ENCODE assay signal across 12 cellular contexts in genomic region chr11:111408789-111409727, GRCh38. TPM values are rescaled to one million over a fixed set of nuclear protein-coding genes. Genes with fewer than 3 reads are reported as not detected.
A peak's percentile ranks its signal among the peaks of the same experiment; 100 is the strongest.
DNase-seq lines count a peak whose midpoint lies in the region; ATAC-seq and TF ChIP-seq lines count a peak whose summit lies in the region.
"Had no signal": no experiment of that assay in that cellular context is flagged by ENCODE, and none has a peak within 500 bp of the region (broad histone marks: within the 10 kb centered on the region; RNA-seq: fewer than 3 reads in every experiment).

No MANE protein-coding gene starts in this region.

- no peak for TF ChIP-seq CTCF in HFF-Myc (IDR thresholded peaks at IDR 0.05; ENCODE audit: low read depth, low read length, missing control alignments)
- TF ChIP-seq CTCF in fibroblast of lung (conservative IDR thresholded peaks at IDR 0.05 in 1 of 2, IDR thresholded peaks at IDR 0.05 in 1 of 2; ENCODE audit: low read depth in 1 of 2, low read length in 2 of 2) = no peak
- TF ChIP-seq CTCF in upper lobe of left lung (IDR thresholded peaks at IDR 0.05) = no peak
- no peak for TF ChIP-seq CTCF in H9 (conservative IDR thresholded peaks at IDR 0.05)

- H3K4me2 ChIP-seq in fibroblast of lung (ENCODE audit: extremely low read depth, insufficient read depth, low read length) = no peak overlapping the region
- H3K4me2 ChIP-seq in H9 (ENCODE audit: insufficient read depth, insufficient read length, low read length) = no peak overlapping the region

- no peaks in the 10 kb centered on the region for H3K27me3 Mint-ChIP-seq in H9 (ENCODE audit: low read depth)

- WGBS in upper lobe of left lung, 2 donors = 71 to 76% methylated on average over 6 of the region's 6 CpGs
- no CpG with 5 or more reads among the region's 6 CpGs for WGBS in H9 (ENCODE audit: extremely low coverage, insufficient read length, low lambda C conversion rate)

- no peaks in the 10 kb centered on the region for H3K79me2 ChIP-seq in fibroblast of lung (ENCODE audit: control insufficient read depth, insufficient read depth, low read length)
- H3K79me2 ChIP-seq in H9 (ENCODE audit: insufficient read depth, low read length) = no peaks in the 10 kb centered on the region

- H3K9ac ChIP-seq in fibroblast of lung (ENCODE audit: insufficient read depth, low read length) = no peak overlapping the region
- no peak overlapping the region for H3K9ac ChIP-seq in H9 (ENCODE audit: extremely low read depth, insufficient read length, low read length)

- no peak overlapping the region for H3K4me3 Mint-ChIP-seq in H9

- H3K27me3 ChIP-seq in fibroblast of lung (ENCODE audit: control insufficient read depth, insufficient read depth, low read length) = peaks cover 10% of the 10 kb centered on the region
- H3K27me3 ChIP-seq in upper lobe of left lung = no peaks in the 10 kb centered on the region
- H3K27me3 ChIP-seq in H9 (ENCODE audit: insufficient read depth, low read length) = no peaks in the 10 kb centered on the region
- H3K27me3 ChIP-seq: cardiac muscle cell had no signal

- no peak overlapping the region for H2BK120ac ChIP-seq in H9 (ENCODE audit: low read depth, low read length, poor library complexity, severe bottlenecking)

- H3K79me1 ChIP-seq in H9 (ENCODE audit: insufficient read depth, low read depth, low read length, poor library complexity, severe bottlenecking) = no peaks in the 10 kb centered on the region

- TF ChIP-seq POLR2A in upper lobe of left lung (IDR thresholded peaks at IDR 0.05) = no peak

- H3K27ac Mint-ChIP-seq in H9 = no peak overlapping the region

- no peak overlapping the region for H2BK20ac ChIP-seq in H9 (ENCODE audit: low read depth, low read length, poor library complexity, severe bottlenecking)

- ATAC-seq in GM18511 (IDR thresholded peaks at IDR 0.05; ENCODE audit: unreplicated experiment) = peak; percentile 53
- no peak for ATAC-seq in HG02588 (IDR thresholded peaks at IDR 0.05; ENCODE audit: unreplicated experiment)
- ATAC-seq in upper lobe of left lung (ENCODE audit: low FRiP score in 2 of 2) = no peak

- H3K23ac ChIP-seq in H9 (ENCODE audit: insufficient read length, low read depth, low read length) = no peak overlapping the region

- H2AFZ ChIP-seq in fibroblast of lung (ENCODE audit: low read length) = no peak overlapping the region
- no peak overlapping the region for H2AFZ ChIP-seq in H9 (ENCODE audit: low read length)

- no peaks in the 10 kb centered on the region for H3K23me2 ChIP-seq in H9 (ENCODE audit: insufficient read length, low read depth, low read length, poor library complexity, severe bottlenecking)

- H2BK12ac ChIP-seq in H9 (ENCODE audit: insufficient read length, low read depth, low read length) = no peak overlapping the region

- no peak overlapping the region for H4K91ac ChIP-seq in H9 (ENCODE audit: insufficient read length, low read depth, low read length)

- H4K5ac ChIP-seq in H9 (ENCODE audit: insufficient read length, low read depth, low read length) = no peak overlapping the region

- no peak overlapping the region for H4K8ac ChIP-seq in H9 (replicated peaks; ENCODE audit: insufficient read length, low read depth, low read length)

- H3K4me1 ChIP-seq in fibroblast of lung (ENCODE audit: control insufficient read depth, extremely low read depth, insufficient read depth, low read length) = no peaks in the 10 kb centered on the region
- no peaks in the 10 kb centered on the region for H3K4me1 ChIP-seq in upper lobe of left lung
- no peaks in the 10 kb centered on the region for H3K4me1 ChIP-seq in H9 (ENCODE audit: insufficient read depth, low read length)

- no peak overlapping the region for H3K4ac ChIP-seq in H9 (ENCODE audit: low read depth, low read length)

- TF ChIP-seq EP300 in upper lobe of left lung (IDR thresholded peaks at IDR 0.05) = no peak

- H2BK5ac ChIP-seq in H9 (ENCODE audit: insufficient read length, low read length) = no peak overlapping the region

- H3K14ac ChIP-seq in H9 (ENCODE audit: insufficient read depth, low read length) = no peak overlapping the region

- no peaks in the 10 kb centered on the region for H3K9me3 Mint-ChIP-seq in H9

- H3K4me3 ChIP-seq in HFF-Myc (replicated peaks; ENCODE audit: low read depth, low read length) (no peak overlapping the region), fibroblast of lung (replicated peaks in 1 of 4; ENCODE audit: control extremely low read depth in 1 of 4, insufficient read depth in 1 of 4, low read depth in 3 of 4, low read length in 4 of 4) (no peak overlapping the region), upper lobe of left lung (no peak overlapping the region)
- H3K4me3 ChIP-seq: cardiac muscle cell had no signal

- H4K20me1 ChIP-seq in fibroblast of lung (ENCODE audit: control insufficient read depth, extremely low read depth, insufficient read depth, low read length) (no peaks in the 10 kb centered on the region), H9 (ENCODE audit: control insufficient read depth, insufficient read depth, insufficient read length) (no peaks in the 10 kb centered on the region)

- H3K27ac ChIP-seq in fibroblast of lung (ENCODE audit: insufficient read depth, low read length) (no peak overlapping the region), upper lobe of left lung (no peak overlapping the region), H9 (ENCODE audit: insufficient read length, low read depth, low read length) (no peak overlapping the region)
- H3K27ac ChIP-seq: cardiac muscle cell, neutrophil, WERI-Rb-1 had no signal

- H3T11ph ChIP-seq in H9 (ENCODE audit: low read length) = no peak overlapping the region

- no peaks in the 10 kb centered on the region; a peak in 1 of 7 replicates for H3K36me3 Mint-ChIP-seq in H9 (ENCODE audit: insufficient read depth in 1 of 3, low read depth in 3 of 3)

- H3K36me3 ChIP-seq in fibroblast of lung (ENCODE audit: control insufficient read depth, insufficient read depth, low read length) = no peaks in the 10 kb centered on the region
- no peaks in the 10 kb centered on the region for H3K36me3 ChIP-seq in upper lobe of left lung
- H3K36me3 ChIP-seq: cardiac muscle cell, neutrophil, WERI-Rb-1 had no signal

- no peak overlapping the region for H3K56ac ChIP-seq in H9 (ENCODE audit: insufficient read length, low read depth, low read length)

- H2BK15ac ChIP-seq in H9 (ENCODE audit: low read depth, low read length) = no peak overlapping the region

- DNase-seq in HFF-Myc (ENCODE audit: extremely low read depth, low read depth) (peak; percentile 47), LHCN-M2 (ENCODE audit: low read depth) (peak; percentile 72), fibroblast of lung (ENCODE audit: low read depth in 2 of 2) (peak; percentile 73 to 76), upper lobe of left lung (no peak), H9 (no peak), NCI-H2227 (lab: John Stamatoyannopoulos, UW; ENCODE audit: unreplicated experiment) (no peak)
- DNase-seq: hippocampal formation, WERI-Rb-1 had no signal

- peaks cover 6 to 7% of the 10 kb centered on the region in 2 experiments; a peak in 3 of 4 replicates for H3K4me1 Mint-ChIP-seq in H9

- no peaks in the 10 kb centered on the region for H3K9me3 ChIP-seq in fibroblast of lung (ENCODE audit: control insufficient read depth, insufficient read depth, low read depth, low read length)
- no peaks in the 10 kb centered on the region for H3K9me3 ChIP-seq in upper lobe of left lung
- no peaks in the 10 kb centered on the region for H3K9me3 ChIP-seq in H9 (ENCODE audit: control insufficient read depth, low read depth, low read length)
- H3K9me3 ChIP-seq: neutrophil had no signal

- no peak overlapping the region for H2AK5ac ChIP-seq in H9 (ENCODE audit: insufficient read length, low read length)

- no peak overlapping the region for H3K18ac ChIP-seq in H9 (ENCODE audit: insufficient read length, low read depth, low read length)

RNA-seq across cellular contexts. Expression of gene POU2AF1, which starts 30.0 kb away (rescaled TPM):
- total RNA-seq in LHCN-M2 (2014; rRNA removed) (not detected in 2 replicates), fibroblast of lung (0.17 TPM in 1 of 2 replicates, not detected in the other), upper lobe of left lung (10 to 100 TPM in 1 of 6 donors, 1 to 10 TPM in 5; 1.3 to 42.1 (median 4.0) TPM), H9 (2021) (not detected in 2 replicates)
- polyA plus RNA-seq in LHCN-M2 (2012) = not detected
- polyA plus RNA-seq in fibroblast of lung = not detected in 2 replicates
- not detected in 2 replicates for polyA plus RNA-seq in fibroblast of lung (2012)
- not detected in 2 replicates for polyA minus RNA-seq in fibroblast of lung (ENCODE audit: low replicate concordance)
- total RNA-seq: cardiac muscle cell had no signal
- polyA plus RNA-seq: cardiac muscle cell had no signal

Comparison
In these comparisons a context has a peak if more than half of its experiments do, and no peak if none do; other contexts are left out.
1. DNase-seq: peak in HFF-Myc (single experiment), LHCN-M2 (single experiment) and fibroblast of lung (2 of 2); none in upper lobe of left lung (0 of 2), H9 (single experiment) and NCI-H2227 (single experiment).